In genomic region chr22:40856513-40857308, GRCh38 we compare ENCODE assay signal across 8 cellular contexts. TPM values are rescaled to one million over a fixed set of nuclear protein-coding genes. Genes with fewer than 3 reads are reported as not detected.
DNase-seq lines count a peak whose midpoint lies in the region; ATAC-seq and TF ChIP-seq lines count a peak whose summit lies in the region.

ST13 (minus strand) TSS chr22:40856639; CDS start chr22:40856540, 99 bp downstream.
XPNPEP3 (plus strand) TSS chr22:40857148; CDS start chr22:40857182, 34 bp downstream.

- peaks cover 94% of the 10 kb centered on the region for H3K79me2 ChIP-seq in GM23338 (replicated peaks; ENCODE audit: insufficient read depth)

- DNase-seq in EL (peak; percentile 96), GM23338 (ENCODE audit: low spot score) (peak; percentile 98), LHCN-M2 (ENCODE audit: low read depth) (peak; percentile 97), RPMI8226 (peak; percentile 97), fibroblast of gingiva (ENCODE audit: low read depth) (peak; percentile 97), naive B cell (peak; percentile 97)
- DNase-seq in activated T-helper 1 cell treated with anti-CD3 and anti-CD28 coated beads, Interleukin-2, amount 50 U/mL, for 16 hours (ENCODE audit: low read depth in 1 of 2, low spot score in 1 of 2): peak; percentile 94 to 95

- peak; percentile 95 for ATAC-seq in GM23338
- ATAC-seq in naive B cell (ENCODE audit: low read depth in 2 of 2): peak; percentile 81 to 83
- ATAC-seq in stimulated activated memory B cell treated with anti-CD40 and anti-IgM and Interleukin-4, amounts not matched to agents 10 μg/mL and 1 μg/mL and 100 μg/mL, for 72 hours: peak; percentile 98

- H3K27ac Mint-ChIP-seq in GM23338 (peak within 1 kb of the TSS; percentile 100), naive B cell (peak within 1 kb of the TSS; percentile 97 to 100 (median 100))
- peak within 1 kb of the TSS; percentile 97 for H3K27ac Mint-ChIP-seq in stimulated activated memory B cell treated with anti-CD40 and anti-IgM and Interleukin-4, amounts not matched to agents 10 μg/mL and 1 μg/mL and 100 μg/mL, for 72 hours

- peak within 1 kb of the TSS; percentile 100 for H3K27ac ChIP-seq in GM23338 (ENCODE audit: low read depth)

- peaks cover 20% of the 10 kb centered on the region; the same call in 2 of the 3 replicates for H3K4me1 Mint-ChIP-seq in GM23338
- H3K4me1 Mint-ChIP-seq in naive B cell: peaks cover 17 to 41% (median 20%) of the 10 kb centered on the region in 3 donors
- peaks cover 52% of the 10 kb centered on the region for H3K4me1 Mint-ChIP-seq in stimulated activated memory B cell treated with anti-CD40 and anti-IgM and Interleukin-4, amounts not matched to agents 10 μg/mL and 1 μg/mL and 100 μg/mL, for 72 hours

- peak within 1 kb of the TSS; percentile 92 for H3K4me3 ChIP-seq in GM23338

- H3K4me3 Mint-ChIP-seq in GM23338 (peak within 1 kb of the TSS; percentile 100), naive B cell (peak within 1 kb of the TSS; percentile 86 to 100 (median 97))
- H3K4me3 Mint-ChIP-seq in stimulated activated memory B cell treated with anti-CD40 and anti-IgM and Interleukin-4, amounts not matched to agents 10 μg/mL and 1 μg/mL and 100 μg/mL, for 72 hours: peak within 1 kb of the TSS; percentile 94

- H3F3A ChIP-seq in GM23338 (replicated peaks; ENCODE audit: low read depth): no peaks in the 10 kb centered on the region; the same call in 1 of the 2 replicates

- peaks cover 13% of the 10 kb centered on the region for H3K36me3 Mint-ChIP-seq in GM23338 (ENCODE audit: low read depth)
- peaks cover 0 to 8% of the 10 kb centered on the region in 2 donors for H3K36me3 Mint-ChIP-seq in naive B cell
- peaks cover 12% of the 10 kb centered on the region for H3K36me3 Mint-ChIP-seq in stimulated activated memory B cell treated with anti-CD40 and anti-IgM and Interleukin-4, amounts not matched to agents 10 μg/mL and 1 μg/mL and 100 μg/mL, for 72 hours

- no peaks in the 10 kb centered on the region for H3K27me3 ChIP-seq in GM23338 (ENCODE audit: insufficient read depth)

- no peaks in the 10 kb centered on the region for H3K36me3 ChIP-seq in GM23338 (ENCODE audit: insufficient read depth)

- peaks cover 29% of the 10 kb centered on the region for H3K4me1 ChIP-seq in GM23338 (ENCODE audit: insufficient read depth)

- peaks cover 17% of the 10 kb centered on the region for H4K20me1 ChIP-seq in GM23338 (replicated peaks; ENCODE audit: insufficient read depth)

- TF ChIP-seq CTCF in GM23338 (conservative IDR thresholded peaks at IDR 0.05; ENCODE audit: low read depth in 2 of 2): no peak

- H3K9me3 Mint-ChIP-seq in GM23338 (no peaks in the 10 kb centered on the region), naive B cell (no peaks in the 10 kb centered on the region)
- no peaks in the 10 kb centered on the region for H3K9me3 Mint-ChIP-seq in stimulated activated memory B cell treated with anti-CD40 and anti-IgM and Interleukin-4, amounts not matched to agents 10 μg/mL and 1 μg/mL and 100 μg/mL, for 72 hours

- H3K4me2 ChIP-seq in GM23338: peak within 1 kb of the TSS; percentile 90

- H3K9me2 ChIP-seq in GM23338 (ENCODE audit: insufficient read depth): no peaks in the 10 kb centered on the region

- H2AFZ ChIP-seq in GM23338: peak within 1 kb of the TSS; percentile 56; the same call in 1 of the 2 replicates

- peaks cover 6% of the 10 kb centered on the region for H3K27me3 Mint-ChIP-seq in GM23338 (ENCODE audit: insufficient read depth, low read depth, poor library complexity)
- H3K27me3 Mint-ChIP-seq in naive B cell: no peaks in the 10 kb centered on the region
- no peaks in the 10 kb centered on the region for H3K27me3 Mint-ChIP-seq in stimulated activated memory B cell treated with anti-CD40 and anti-IgM and Interleukin-4, amounts not matched to agents 10 μg/mL and 1 μg/mL and 100 μg/mL, for 72 hours

TF ChIP-seq in GM23338, 12 proteins besides CTCF, POLR2A, EP300 and RAD21 (continues in another document):
- TF ChIP-seq ZNF331 (CRISPR knock-in tag; IDR thresholded peaks at IDR 0.05; ENCODE audit: low read depth): no peak
- peak; percentile 79 for TF ChIP-seq ETS1 (IDR thresholded peaks at IDR 0.05)
- TF ChIP-seq STAT1 (IDR thresholded peaks at IDR 0.05; ENCODE audit: unreplicated experiment): no peak
- no peak for TF ChIP-seq JUNB (IDR thresholded peaks at IDR 0.05; ENCODE audit: unreplicated experiment)
- peak; percentile 99 for TF ChIP-seq CREB1 (CRISPR knock-in tag; IDR thresholded peaks at IDR 0.05; ENCODE audit: low read depth)
- TF ChIP-seq POLR2AphosphoS5 (IDR thresholded peaks at IDR 0.05; ENCODE audit: low read depth): peak; percentile 78
- no peak for TF ChIP-seq ZNF114 (CRISPR knock-in tag; IDR thresholded peaks at IDR 0.05)
- TF ChIP-seq, protein P1, sequence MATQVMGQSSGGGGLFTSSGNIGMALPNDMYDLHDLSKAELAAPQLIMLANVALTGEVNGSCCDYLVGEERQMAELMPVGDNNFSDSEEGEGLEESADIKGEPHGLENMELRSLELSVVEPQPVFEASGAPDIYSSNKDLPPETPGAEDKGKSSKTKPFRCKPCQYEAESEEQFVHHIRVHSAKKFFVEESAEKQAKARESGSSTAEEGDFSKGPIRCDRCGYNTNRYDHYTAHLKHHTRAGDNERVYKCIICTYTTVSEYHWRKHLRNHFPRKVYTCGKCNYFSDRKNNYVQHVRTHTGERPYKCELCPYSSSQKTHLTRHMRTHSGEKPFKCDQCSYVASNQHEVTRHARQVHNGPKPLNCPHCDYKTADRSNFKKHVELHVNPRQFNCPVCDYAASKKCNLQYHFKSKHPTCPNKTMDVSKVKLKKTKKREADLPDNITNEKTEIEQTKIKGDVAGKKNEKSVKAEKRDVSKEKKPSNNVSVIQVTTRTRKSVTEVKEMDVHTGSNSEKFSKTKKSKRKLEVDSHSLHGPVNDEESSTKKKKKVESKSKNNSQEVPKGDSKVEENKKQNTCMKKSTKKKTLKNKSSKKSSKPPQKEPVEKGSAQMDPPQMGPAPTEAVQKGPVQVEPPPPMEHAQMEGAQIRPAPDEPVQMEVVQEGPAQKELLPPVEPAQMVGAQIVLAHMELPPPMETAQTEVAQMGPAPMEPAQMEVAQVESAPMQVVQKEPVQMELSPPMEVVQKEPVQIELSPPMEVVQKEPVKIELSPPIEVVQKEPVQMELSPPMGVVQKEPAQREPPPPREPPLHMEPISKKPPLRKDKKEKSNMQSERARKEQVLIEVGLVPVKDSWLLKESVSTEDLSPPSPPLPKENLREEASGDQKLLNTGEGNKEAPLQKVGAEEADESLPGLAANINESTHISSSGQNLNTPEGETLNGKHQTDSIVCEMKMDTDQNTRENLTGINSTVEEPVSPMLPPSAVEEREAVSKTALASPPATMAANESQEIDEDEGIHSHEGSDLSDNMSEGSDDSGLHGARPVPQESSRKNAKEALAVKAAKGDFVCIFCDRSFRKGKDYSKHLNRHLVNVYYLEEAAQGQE (IDR thresholded peaks at IDR 0.05; ENCODE audit: unreplicated experiment): no peak
- TF ChIP-seq EZH2phosphoT487 (IDR thresholded peaks at IDR 0.05; ENCODE audit: unreplicated experiment): no peak

RNA-seq across cellular contexts. Expression of gene ST13, which starts in this region (rescaled TPM):
- 148 and 159 TPM in 2 replicates for total RNA-seq in GM23338 (2014; rRNA removed; shearing (Covaris generic))
- 208 and 238 TPM in 2 replicates for polyA plus RNA-seq in GM23338 (2016; fragmentation: Nextera tagmentation; extraction: Ambion mirVana)
- 187 and 203 TPM in 2 replicates for total RNA-seq in LHCN-M2 (2014; rRNA removed)
- 247 TPM for polyA plus RNA-seq in LHCN-M2 (2012)
- 100 to 1,000 TPM; 123 to 204 (median 170) TPM for polyA plus RNA-seq in naive B cell (ENCODE audit: low read depth in 6 of 6)

RNA-seq across cellular contexts. Expression of gene XPNPEP3, which starts in this region (rescaled TPM):
- total RNA-seq in GM23338 (2014; rRNA removed; shearing (Covaris generic)): 19.5 and 22.9 TPM in 2 replicates
- polyA plus RNA-seq in GM23338 (2016; fragmentation: Nextera tagmentation; extraction: Ambion mirVana) (10.4 and 11.6 TPM in 2 replicates), naive B cell (ENCODE audit: low read depth in 6 of 6) (10 to 100 TPM in 2 of 6 donors, 1 to 10 TPM in 4; 2.5 to 14.9 (median 7.8) TPM)
- 9.4 and 10.7 TPM in 2 replicates for total RNA-seq in LHCN-M2 (2014; rRNA removed)
- 7.0 TPM for polyA plus RNA-seq in LHCN-M2 (2012)

Comparison
In these comparisons a context has a peak if more than half of its experiments do, and no peak if none do; other contexts are left out.
1. Peak in every context shown above with its lines: DNase-seq, ATAC-seq, H3K4me3 ChIP-seq and H3K27ac ChIP-seq.